1 cellular context compared by ENCODE assay signal in genomic region chr5:10524376-10525123, GRCh38.
TF ChIP-seq lines count a peak whose summit lies in the region.

No MANE protein-coding gene starts in this region.

TF ChIP-seq in IMR-90, 13 proteins besides CTCF, POLR2A, EP300 and RAD21 (continued from another document):
- TF ChIP-seq ELK1 (IDR thresholded peaks at IDR 0.05; ENCODE audit: borderline replicate concordance, low read depth, low read length) (no peak), RFX5 (IDR thresholded peaks at IDR 0.05; ENCODE audit: low read depth, low read length) (no peak), SMC3 (IDR thresholded peaks at IDR 0.05; ENCODE audit: low read depth, low read length) (peak; percentile 11; the same call in 1 of the 2 replicates), BHLHE40 (IDR thresholded peaks at IDR 0.05; ENCODE audit: low read depth, low read length) (no peak), FOS (IDR thresholded peaks at IDR 0.05; ENCODE audit: low read depth, low read length) (0 out of 2 replicates have a peak, but pooled peaks have one; percentile 8), MAZ (IDR thresholded peaks at IDR 0.05; ENCODE audit: borderline replicate concordance, low read depth, low read length) (no peak), MXI1 (IDR thresholded peaks at IDR 0.05; ENCODE audit: borderline replicate concordance, low read depth, low read length) (no peak)
